ENCODE assay signal across 27 cellular contexts in genomic region chr16:1299012-1299867, GRCh38. TPM values are rescaled to one million over a fixed set of nuclear protein-coding genes. Genes with fewer than 3 reads are reported as not detected.
A peak's percentile ranks its signal among the peaks of the same experiment; 100 is the strongest.
DNase-seq lines count a peak whose midpoint lies in the region; ATAC-seq, FAIRE-seq and TF ChIP-seq lines count a peak whose summit lies in the region.
"Had no signal": no experiment of that assay in that cellular context is flagged by ENCODE, and none has a peak within 500 bp of the region (broad histone marks: within the 10 kb centered on the region; RNA-seq: fewer than 3 reads in every experiment).

No MANE protein-coding gene starts in this region.

- peak overlapping the region; percentile 83 for H2AFZ ChIP-seq in K562 (ENCODE audit: low read depth, low read length)

- peak; percentile 54 for DNase-seq in ACHN
- peak; percentile 61 to 64 (median 64) for DNase-seq in K562 (ENCODE audit: extremely low read depth in 1 of 4, low spot score in 3 of 4)
- peak; percentile 44 for DNase-seq in mucosa of gallbladder (ENCODE audit: low spot score)
- DNase-seq in NCI-H1417 treated with DMSO at 0.1 percent for 48 hours (lab: John Stamatoyannopoulos, UW) = no peak
- DNase-seq in activated CD4-positive, alpha-beta T cell treated with anti-CD3 and anti-CD28 coated beads, Interleukin-2, amount 50 U/mL, for 48 hours = no peak
- no peak for DNase-seq in HFFc6
- DNase-seq: activated CD4-positive, alpha-beta memory T cell treated with anti-CD3 and anti-CD28 coated beads, Interleukin-2, amount 10 ng/mL, durations not matched to agents 7 days and 5 days; activated naive CD4-positive, alpha-beta T cell treated with anti-CD3 and anti-CD28 coated beads, Interleukin-2, amount 10 ng/mL, durations not matched to agents 7 days and 5 days; activated T-cell treated with anti-CD3 and anti-CD28 coated beads, Interleukin-2, amount 50 U/mL, for 24 hours; C1 segment of cervical spinal cord; effector memory CD8-positive, alpha-beta T cell; glutamatergic neuron; Karpas-422; naive thymus-derived CD4-positive, alpha-beta T cell; NCI-H1105 treated with DMSO at 0.1 percent for 48 hours; NCI-H2171 treated with DMSO at 0.1 percent for 48 hours; NCI-H69; PC-3; psoas muscle; WERI-Rb-1 had no signal

- CTCF ChIA-PET in K562 (lab: Yijun Ruan, JAX; ENCODE audit: low intra/inter-chr PET ratio) = interaction anchor here (0.6 kb wide), 1 partner anchor 483 kb away, joined by 3 read pairs; the partner anchor contains the start of gene SPSB3

- no peaks in the 10 kb centered on the region for H3K36me3 ChIP-seq in K562 (ENCODE audit: control insufficient read depth, insufficient read depth, low read length)
- H3K36me3 ChIP-seq: WERI-Rb-1 had no signal

- H3K4me3 Mint-ChIP-seq in HFFc6 = no peak overlapping the region
- H3K4me3 Mint-ChIP-seq: activated CD4-positive, alpha-beta memory T cell treated with anti-CD3 and anti-CD28 coated beads, Interleukin-2, amount 10 ng/mL, durations not matched to agents 7 days and 5 days; activated naive CD4-positive, alpha-beta T cell treated with anti-CD3 and anti-CD28 coated beads, Interleukin-2, amount 10 ng/mL, durations not matched to agents 7 days and 5 days; activated T-cell treated with anti-CD3 and anti-CD28 coated beads, Interleukin-2, amount 50 U/mL, for 24 hours; effector memory CD8-positive, alpha-beta T cell; naive thymus-derived CD4-positive, alpha-beta T cell; stimulated activated effector memory CD8-positive, alpha-beta T cell treated with anti-CD3 and anti-CD28 coated beads, Interleukin-12 subunit alpha, Interleukin-12 subunit beta, amount 100 ng/mL, for 72 hours; T-helper 1 cell treated with Interleukin-12 subunit alpha and Interleukin-12 subunit beta and Interleukin-4 antibody, amounts not matched to agents 30 μg/mL and 1 μg/mL, for 36 hours had no signal

- no peak for TF ChIP-seq RAD21 in K562 (CRISPR knock-in tag; conservative IDR thresholded peaks at IDR 0.05 in 1 of 2, IDR thresholded peaks at IDR 0.05 in 1 of 2)

- intact Hi-C loops in K562 (cut with micrococcal nuclease) = loop anchor here (10.0 kb wide), 1 partner anchor 46 kb away; no protein-coding TSS in a partner anchor

- in situ Hi-C loops in ACHN (cut with HindIII; ENCODE audit: low pct_ligation_motif_present, low pct_unique_long_range_greater_than_20kb, low sequenced_read_pairs) (loop anchor here (25.0 kb wide), 2 partner anchors 88 to 162 kb away; no protein-coding TSS in a partner anchor), K562 (cut with MboI) (no loop called here)

- no peak for TF ChIP-seq EP300 in K562 (IDR thresholded peaks at IDR 0.05; ENCODE audit: low read length)

- peak overlapping the region; percentile 28 to 87; a peak in 3 of 4 replicates for H3K9ac ChIP-seq in K562 (ENCODE audit: insufficient read depth in 1 of 2, low read depth in 2 of 2, low read length in 2 of 2)

- H3K27me3 Mint-ChIP-seq in HFFc6 (ENCODE audit: insufficient read depth) = peaks cover 10% of the 10 kb centered on the region

- FAIRE-seq in K562 (lab: Jason Lieb, UNC) = no peak
- FAIRE-seq: astrocyte, GM12892 had no signal

- POLR2A ChIA-PET in K562 (lab: Yijun Ruan, JAX) = interaction anchor here (0.6 to 1.4 kb wide), 2 partner anchors 31 to 95 kb away, joined by 3 read pairs; no protein-coding TSS in a partner anchor

- peak overlapping the region; percentile 20; the same call in 1 of the 2 replicates for H3K4me3 ChIP-seq in K562
- H3K4me3 ChIP-seq: psoas muscle had no signal

- ATAC-seq in K562 = peak; percentile 52
- ATAC-seq: effector memory CD8-positive, alpha-beta T cell; HCT116; naive thymus-derived CD4-positive, alpha-beta T cell; PC-3; psoas muscle; stimulated activated effector memory CD8-positive, alpha-beta T cell treated with anti-CD3 and anti-CD28 coated beads, Interleukin-12 subunit alpha, Interleukin-12 subunit beta, amount 100 ng/mL, for 72 hours had no signal

- H3K4me2 ChIP-seq in K562 (ENCODE audit: insufficient read depth, low read length) = peak overlapping the region; percentile 61

- no peaks in the 10 kb centered on the region for H3K27me3 ChIP-seq in K562 (ENCODE audit: control insufficient read depth in 2 of 2, insufficient read depth in 2 of 2, low read length in 2 of 2)

- H3K36me3 Mint-ChIP-seq in HFFc6 (ENCODE audit: low read depth) = no peaks in the 10 kb centered on the region
- H3K36me3 Mint-ChIP-seq: activated naive CD4-positive, alpha-beta T cell treated with anti-CD3 and anti-CD28 coated beads, Interleukin-2, amount 10 ng/mL, durations not matched to agents 7 days and 5 days; naive thymus-derived CD4-positive, alpha-beta T cell had no signal

- no peaks in the 10 kb centered on the region for H3K9me1 ChIP-seq in K562 (ENCODE audit: control insufficient read depth, insufficient read depth, low read length)

- TF ChIP-seq POLR2A in K562 (conservative IDR thresholded peaks at IDR 0.05) = no peak

- TF ChIP-seq CTCF in K562 (IDR thresholded peaks at IDR 0.05 in 2 of 3, conservative IDR thresholded peaks at IDR 0.05 in 1 of 3; ENCODE audit: insufficient read depth in 2 of 3, low read depth in 1 of 3, low read length in 3 of 3) = no peak
- TF ChIP-seq CTCF in HFFc6 (IDR thresholded peaks at IDR 0.05) = no peak

- no peak overlapping the region for H3K27ac ChIP-seq in K562 (ENCODE audit: extremely low read depth, low read depth, low read length)
- H3K27ac ChIP-seq: psoas muscle, WERI-Rb-1 had no signal

- peaks cover 16% of the 10 kb centered on the region for H3K4me1 Mint-ChIP-seq in HFFc6 (ENCODE audit: low read depth)

- H3K79me2 ChIP-seq in K562 (ENCODE audit: control insufficient read depth, insufficient read depth, low read length) = no peaks in the 10 kb centered on the region

- H3K4me1 ChIP-seq in K562 (replicated peaks in 1 of 2; ENCODE audit: control insufficient read depth in 2 of 2, insufficient read depth in 2 of 2, low read length in 2 of 2) = peaks cover 38 to 54% of the 10 kb centered on the region in 2 experiments

- H3K9me3 Mint-ChIP-seq in HFFc6 = no peaks in the 10 kb centered on the region
- H3K9me3 Mint-ChIP-seq: activated CD4-positive, alpha-beta memory T cell treated with anti-CD3 and anti-CD28 coated beads, Interleukin-2, amount 10 ng/mL, durations not matched to agents 7 days and 5 days; activated naive CD4-positive, alpha-beta T cell treated with anti-CD3 and anti-CD28 coated beads, Interleukin-2, amount 10 ng/mL, durations not matched to agents 7 days and 5 days; activated T-cell treated with anti-CD3 and anti-CD28 coated beads, Interleukin-2, amount 50 U/mL, for 24 hours; effector memory CD8-positive, alpha-beta T cell; naive thymus-derived CD4-positive, alpha-beta T cell; stimulated activated effector memory CD8-positive, alpha-beta T cell treated with anti-CD3 and anti-CD28 coated beads, Interleukin-12 subunit alpha, Interleukin-12 subunit beta, amount 100 ng/mL, for 72 hours; T-helper 1 cell treated with Interleukin-12 subunit alpha and Interleukin-12 subunit beta and Interleukin-4 antibody, amounts not matched to agents 30 μg/mL and 1 μg/mL, for 36 hours had no signal

- WGBS in K562 (ENCODE audit: insufficient coverage, low coverage, missing lambda C conversion rate) = 12% methylated on average over 23 of the region's 31 CpGs

- no peaks in the 10 kb centered on the region for H4K20me1 ChIP-seq in K562 (replicated peaks; ENCODE audit: control insufficient read depth, insufficient read depth, low read length)

- H3K9me3 ChIP-seq in K562 (replicated peaks; ENCODE audit: control insufficient read depth, insufficient read depth, low read depth, low read length) = no peaks in the 10 kb centered on the region
- H3K9me3 ChIP-seq: psoas muscle had no signal

- no TSS peak for BruUV-seq in K562 (replicated peaks; lab: Mats Ljungman, UMichigan)

- H3K27ac Mint-ChIP-seq in HFFc6 = no peak overlapping the region
- H3K27ac Mint-ChIP-seq: activated CD4-positive, alpha-beta memory T cell treated with anti-CD3 and anti-CD28 coated beads, Interleukin-2, amount 10 ng/mL, durations not matched to agents 7 days and 5 days; activated naive CD4-positive, alpha-beta T cell treated with anti-CD3 and anti-CD28 coated beads, Interleukin-2, amount 10 ng/mL, durations not matched to agents 7 days and 5 days; activated T-cell treated with anti-CD3 and anti-CD28 coated beads, Interleukin-2, amount 50 U/mL, for 24 hours; effector memory CD8-positive, alpha-beta T cell; stimulated activated effector memory CD8-positive, alpha-beta T cell treated with anti-CD3 and anti-CD28 coated beads, Interleukin-12 subunit alpha, Interleukin-12 subunit beta, amount 100 ng/mL, for 72 hours; T-helper 1 cell treated with Interleukin-12 subunit alpha and Interleukin-12 subunit beta and Interleukin-4 antibody, amounts not matched to agents 30 μg/mL and 1 μg/mL, for 36 hours had no signal

RNA-seq across cellular contexts. Expression of gene UBE2I, which starts 10.2 kb away (rescaled TPM):
- 163 and 370 TPM in 2 replicates for total RNA-seq in K562 (2011; cell fraction: chromatin; rRNA removed; ENCODE audit: low replicate concordance)
- 214 and 227 TPM in 2 replicates for total RNA-seq in K562 (2011; cell fraction: nucleolus; rRNA removed)
- total RNA-seq in K562 (2011; cell fraction: nucleoplasm; rRNA removed) = 128 and 149 TPM in 2 replicates
- total RNA-seq in K562 (2014; rRNA removed) (64.7 and 104 TPM in 2 replicates), K562 (2014; rRNA removed; fragmentation: Illumina TruSeq; extraction: Trizol) (103 and 114 TPM in 2 replicates), K562 (2015; rRNA removed; fragmentation: Illumina TruSeq; extraction: Trizol) (96.9 and 104 TPM in 2 replicates), K562 (2021) (208 and 215 TPM in 2 replicates), mucosa of gallbladder (100 TPM)
- polyA plus RNA-seq in K562 (2011; rRNA removed) (132 and 145 TPM in 2 replicates), K562 (2014; fragmentation: Illumina TruSeq; extraction: Trizol) (222 and 254 TPM in 2 replicates), K562 (2014; fragmentation: Nextera tagmentation; extraction: Ambion mirVana) (10 to 100 TPM; 36.6 to 45.1 TPM), K562 (2014; rRNA removed) (171 and 184 TPM in 2 replicates)
- 67.6 and 119 TPM in 2 replicates for polyA plus RNA-seq in K562 (2011; cell fraction: cytosol; rRNA removed)
- polyA plus RNA-seq in K562 (2011; cell fraction: nucleus; rRNA removed) = 140 and 142 TPM in 2 replicates
- polyA plus RNA-seq in K562 (2012) = 143 and 153 TPM in 2 replicates
- 118 and 130 TPM in 2 replicates for polyA minus RNA-seq in K562 (2011; rRNA and poly(A)+ RNA removed)
- 69.2 and 93.4 TPM in 2 replicates for polyA minus RNA-seq in K562 (2011; cell fraction: cytosol; rRNA and poly(A)+ RNA removed)
- 62.3 and 72.8 TPM in 2 replicates for polyA minus RNA-seq in K562 (2011; cell fraction: nucleus; rRNA and poly(A)+ RNA removed)
- total RNA-seq in HFFc6 (2021; fragmentation: NEBNext Ultra II Directional; extraction: Animal tissue kit (Norgen Biotek cat#: 25700)) = 100 to 1,000 TPM; 116 to 147 (median 138) TPM

RNA-seq across cellular contexts. Expression of gene BAIAP3, which starts 34.2 kb away (rescaled TPM):
- total RNA-seq in K562 (2011; cell fraction: chromatin; rRNA removed; ENCODE audit: low replicate concordance) = 10.8 and 42.1 TPM in 2 replicates
- 29.0 and 32.5 TPM in 2 replicates for total RNA-seq in K562 (2011; cell fraction: nucleolus; rRNA removed)
- total RNA-seq in K562 (2011; cell fraction: nucleoplasm; rRNA removed) = 13.0 and 13.4 TPM in 2 replicates
- total RNA-seq in K562 (2014; rRNA removed) (2.3 and 4.5 TPM in 2 replicates), K562 (2014; rRNA removed; fragmentation: Illumina TruSeq; extraction: Trizol) (0.06 and 0.18 TPM in 2 replicates), K562 (2015; rRNA removed; fragmentation: Illumina TruSeq; extraction: Trizol) (0.33 and 1.2 TPM in 2 replicates), K562 (2021) (3.3 and 3.4 TPM in 2 replicates), mucosa of gallbladder (2.6 TPM)
- polyA plus RNA-seq in K562 (2011; rRNA removed) (0.81 and 1.8 TPM in 2 replicates), K562 (2014; fragmentation: Illumina TruSeq; extraction: Trizol) (0.34 and 1.1 TPM in 2 replicates), K562 (2014; fragmentation: Nextera tagmentation; extraction: Ambion mirVana) (under 1 TPM in 1 of 2 experiments, not detected in 1; 0.03 TPM), K562 (2014; rRNA removed) (1.5 and 4.5 TPM in 2 replicates)
- polyA plus RNA-seq in K562 (2011; cell fraction: cytosol; rRNA removed) = 0.55 and 1.9 TPM in 2 replicates
- polyA plus RNA-seq in K562 (2011; cell fraction: nucleus; rRNA removed) = 15.2 and 24.6 TPM in 2 replicates
- 3.2 and 13.5 TPM in 2 replicates for polyA plus RNA-seq in K562 (2012)
- polyA minus RNA-seq in K562 (2011; rRNA and poly(A)+ RNA removed) = 0.33 and 1.1 TPM in 2 replicates
- polyA minus RNA-seq in K562 (2011; cell fraction: cytosol; rRNA and poly(A)+ RNA removed) = 1.7 and 1.9 TPM in 2 replicates
- polyA minus RNA-seq in K562 (2011; cell fraction: nucleus; rRNA and poly(A)+ RNA removed) = 8.8 and 11.0 TPM in 2 replicates
- under 1 TPM; 0.11 to 0.28 (median 0.16) TPM for total RNA-seq in HFFc6 (2021; fragmentation: NEBNext Ultra II Directional; extraction: Animal tissue kit (Norgen Biotek cat#: 25700))

RNA-seq across cellular contexts. Expression of gene TPSD1, which starts 43.4 kb away (rescaled TPM):
- not detected in 2 replicates for total RNA-seq in K562 (2011; cell fraction: chromatin; rRNA removed; ENCODE audit: low replicate concordance)
- not detected in 2 replicates for total RNA-seq in K562 (2011; cell fraction: nucleolus; rRNA removed)
- not detected in 2 replicates for total RNA-seq in K562 (2011; cell fraction: nucleoplasm; rRNA removed)
- not detected in 2 replicates for total RNA-seq in K562 (2014; rRNA removed)
- total RNA-seq in K562 (2014; rRNA removed; fragmentation: Illumina TruSeq; extraction: Trizol) = not detected in 2 replicates
- total RNA-seq in K562 (2015; rRNA removed; fragmentation: Illumina TruSeq; extraction: Trizol) = not detected in 2 replicates
- not detected in 2 replicates for total RNA-seq in K562 (2021)
- not detected in 2 replicates for polyA plus RNA-seq in K562 (2011; rRNA removed)
- not detected in 2 replicates for polyA plus RNA-seq in K562 (2011; cell fraction: cytosol; rRNA removed)
- not detected in 2 replicates for polyA plus RNA-seq in K562 (2011; cell fraction: nucleus; rRNA removed)
- 0.07 TPM in 1 of 2 replicates, not detected in the other for polyA plus RNA-seq in K562 (2012)
- polyA plus RNA-seq in K562 (2014; fragmentation: Illumina TruSeq; extraction: Trizol) = not detected in 2 replicates
- polyA plus RNA-seq in K562 (2014; fragmentation: Nextera tagmentation; extraction: Ambion mirVana) = not detected
- polyA plus RNA-seq in K562 (2014; rRNA removed) = not detected in 2 replicates
- not detected in 2 replicates for polyA minus RNA-seq in K562 (2011; rRNA and poly(A)+ RNA removed)
- not detected in 2 replicates for polyA minus RNA-seq in K562 (2011; cell fraction: cytosol; rRNA and poly(A)+ RNA removed)
- not detected in 2 replicates for polyA minus RNA-seq in K562 (2011; cell fraction: nucleus; rRNA and poly(A)+ RNA removed)
- 0.69 TPM for total RNA-seq in mucosa of gallbladder
- not detected for total RNA-seq in HFFc6 (2021; fragmentation: NEBNext Ultra II Directional; extraction: Animal tissue kit (Norgen Biotek cat#: 25700))
- total RNA-seq: activated CD4-positive, alpha-beta memory T cell treated with anti-CD3 and anti-CD28 coated beads, Interleukin-2, amount 10 ng/mL, durations not matched to agents 7 days and 5 days; astrocyte; chondrocyte; fibroblast of lung; naive thymus-derived CD4-positive, alpha-beta T cell; PC-3 had no signal
- polyA plus RNA-seq: fibroblast of lung; naive thymus-derived CD4-positive, alpha-beta T cell had no signal

RNA-seq across cellular contexts. Expression of gene TSR3, which starts 52.4 kb away (rescaled TPM):
- total RNA-seq in K562 (2011; cell fraction: chromatin; rRNA removed; ENCODE audit: low replicate concordance) = 2.8 and 6.4 TPM in 2 replicates
- 8.8 and 12.3 TPM in 2 replicates for total RNA-seq in K562 (2011; cell fraction: nucleolus; rRNA removed)
- total RNA-seq in K562 (2011; cell fraction: nucleoplasm; rRNA removed) = 3.4 and 7.0 TPM in 2 replicates
- total RNA-seq in K562 (2014; rRNA removed) (74.8 and 100.0 TPM in 2 replicates), K562 (2014; rRNA removed; fragmentation: Illumina TruSeq; extraction: Trizol) (6.7 TPM in 2 replicates), K562 (2015; rRNA removed; fragmentation: Illumina TruSeq; extraction: Trizol) (29.6 and 31.9 TPM in 2 replicates), K562 (2021) (50.5 and 53.7 TPM in 2 replicates), mucosa of gallbladder (51.2 TPM)
- polyA plus RNA-seq in K562 (2011; rRNA removed) (15.8 and 16.5 TPM in 2 replicates), K562 (2014; fragmentation: Illumina TruSeq; extraction: Trizol) (10.3 and 22.1 TPM in 2 replicates), K562 (2014; fragmentation: Nextera tagmentation; extraction: Ambion mirVana) (1 to 10 TPM; 1.5 to 2.4 TPM), K562 (2014; rRNA removed) (53.3 and 75.7 TPM in 2 replicates)
- polyA plus RNA-seq in K562 (2011; cell fraction: cytosol; rRNA removed) = 21.3 and 65.5 TPM in 2 replicates
- polyA plus RNA-seq in K562 (2011; cell fraction: nucleus; rRNA removed) = 12.1 and 18.1 TPM in 2 replicates
- polyA plus RNA-seq in K562 (2012) = 34.9 and 46.9 TPM in 2 replicates
- polyA minus RNA-seq in K562 (2011; rRNA and poly(A)+ RNA removed) = 2.6 and 4.5 TPM in 2 replicates
- 17.2 and 24.6 TPM in 2 replicates for polyA minus RNA-seq in K562 (2011; cell fraction: cytosol; rRNA and poly(A)+ RNA removed)
- polyA minus RNA-seq in K562 (2011; cell fraction: nucleus; rRNA and poly(A)+ RNA removed) = 7.1 and 7.8 TPM in 2 replicates
- total RNA-seq in HFFc6 (2021; fragmentation: NEBNext Ultra II Directional; extraction: Animal tissue kit (Norgen Biotek cat#: 25700)) = 10 to 100 TPM; 73.7 to 84.6 (median 78.1) TPM

RNA-seq across cellular contexts. Expression of gene GNPTG, which starts 52.5 kb away (rescaled TPM):
- 42.1 and 68.9 TPM in 2 replicates for total RNA-seq in K562 (2011; cell fraction: chromatin; rRNA removed; ENCODE audit: low replicate concordance)
- 52.6 and 53.5 TPM in 2 replicates for total RNA-seq in K562 (2011; cell fraction: nucleolus; rRNA removed)
- total RNA-seq in K562 (2011; cell fraction: nucleoplasm; rRNA removed) = 51.0 and 57.1 TPM in 2 replicates
- total RNA-seq in K562 (2014; rRNA removed) = 22.3 and 24.0 TPM in 2 replicates
- total RNA-seq in K562 (2014; rRNA removed; fragmentation: Illumina TruSeq; extraction: Trizol) = 4.7 and 6.1 TPM in 2 replicates
- total RNA-seq in K562 (2015; rRNA removed; fragmentation: Illumina TruSeq; extraction: Trizol) = 13.6 and 13.9 TPM in 2 replicates
- total RNA-seq in K562 (2021) = 19.9 and 22.2 TPM in 2 replicates
- 18.6 and 20.7 TPM in 2 replicates for polyA plus RNA-seq in K562 (2011; rRNA removed)
- polyA plus RNA-seq in K562 (2011; cell fraction: cytosol; rRNA removed) = 20.9 and 40.1 TPM in 2 replicates
- 55.5 and 97.5 TPM in 2 replicates for polyA plus RNA-seq in K562 (2011; cell fraction: nucleus; rRNA removed)
- 18.3 and 26.9 TPM in 2 replicates for polyA plus RNA-seq in K562 (2012)
- polyA plus RNA-seq in K562 (2014; fragmentation: Illumina TruSeq; extraction: Trizol) = 9.0 and 13.6 TPM in 2 replicates
- polyA plus RNA-seq in K562 (2014; fragmentation: Nextera tagmentation; extraction: Ambion mirVana) = 1 to 10 TPM in 1 of 2 experiments, under 1 TPM in 1; 0.69 to 1.0 TPM
- polyA plus RNA-seq in K562 (2014; rRNA removed) = 31.5 and 33.3 TPM in 2 replicates
- polyA minus RNA-seq in K562 (2011; rRNA and poly(A)+ RNA removed) = 1.6 and 5.7 TPM in 2 replicates
- polyA minus RNA-seq in K562 (2011; cell fraction: cytosol; rRNA and poly(A)+ RNA removed) = 7.7 and 10.3 TPM in 2 replicates
- 11.7 and 13.1 TPM in 2 replicates for polyA minus RNA-seq in K562 (2011; cell fraction: nucleus; rRNA and poly(A)+ RNA removed)
- total RNA-seq in mucosa of gallbladder = 86.6 TPM
- 10 to 100 TPM; 46.8 to 68.1 (median 52.6) TPM for total RNA-seq in HFFc6 (2021; fragmentation: NEBNext Ultra II Directional; extraction: Animal tissue kit (Norgen Biotek cat#: 25700))

Comparison
In these comparisons a context has a peak if more than half of its experiments do, and no peak if none do; other contexts are left out.
1. DNase-seq: peak in ACHN (single experiment), K562 (4 of 4) and mucosa of gallbladder (single experiment); none in NCI-H1417 treated with DMSO at 0.1 percent for 48 hours (single experiment), activated CD4-positive, alpha-beta T cell treated with anti-CD3 and anti-CD28 coated beads, Interleukin-2, amount 50 U/mL, for 48 hours (0 of 2) and HFFc6 (single experiment).